15 cellular contexts compared by ENCODE assay signal in genomic region chr10:132144086-132144485, GRCh38. TPM values are rescaled to one million over a fixed set of nuclear protein-coding genes. Genes with fewer than 3 reads are reported as not detected.
DNase-seq lines count a peak whose midpoint lies in the region; ATAC-seq and TF ChIP-seq lines count a peak whose summit lies in the region.
"Had no signal": no experiment of that assay in that cellular context is flagged by ENCODE, and none has a peak within 500 bp of the region (broad histone marks: within the 10 kb centered on the region; RNA-seq: fewer than 3 reads in every experiment).

No MANE protein-coding gene starts in this region.

- H3K4me3 ChIP-seq in BE2C (ENCODE audit: low read depth, low read length), result no peak overlapping the region

- TF ChIP-seq CTCF in BE2C (IDR thresholded peaks at IDR 0.05; ENCODE audit: low read depth, low read length), result no peak
- no peak for TF ChIP-seq CTCF in chondrocyte (IDR thresholded peaks at IDR 0.05)

- no peaks in the 10 kb centered on the region for H3K4me1 Mint-ChIP-seq in chondrocyte (ENCODE audit: low read depth)

- no peaks in the 10 kb centered on the region for H3K9me3 ChIP-seq in BE2C

- no peak overlapping the region for H3K4me3 Mint-ChIP-seq in chondrocyte (ENCODE audit: unreplicated experiment)

- H3K4me1 ChIP-seq in BE2C, result no peaks in the 10 kb centered on the region

- H3K36me3 ChIP-seq in BE2C, result no peaks in the 10 kb centered on the region

- H3K36me3 Mint-ChIP-seq in chondrocyte (ENCODE audit: low read depth), result no peaks in the 10 kb centered on the region

- no peaks in the 10 kb centered on the region for H3K9me3 Mint-ChIP-seq in chondrocyte (ENCODE audit: low read depth)

- intact Hi-C loops in left colon (cut with DNase I, micrococcal nuclease), result loop anchor here in 1 of 2 donors (10.0 kb wide), 1 partner anchor 259 kb away; no protein-coding TSS in a partner anchor

- no peak overlapping the region for H3K27ac Mint-ChIP-seq in chondrocyte (ENCODE audit: unreplicated experiment)

- H3K27me3 Mint-ChIP-seq in chondrocyte (ENCODE audit: low read depth), result peaks cover 3% of the 10 kb centered on the region

- ATAC-seq in left colon, result no peak
- no peak for ATAC-seq in HG02840 (IDR thresholded peaks at IDR 0.05; ENCODE audit: low FRiP score, unreplicated experiment)

- peak; percentile 61 for DNase-seq in activated effector memory CD4-positive, alpha-beta T cell treated with anti-CD3 and anti-CD28 coated beads, Interleukin-2, amount 50 U/mL, for 16 hours
- no peak for DNase-seq in activated effector memory CD4-positive, alpha-beta T cell treated with Interleukin-2 at 50 U/mL for 16 hours
- peak; percentile 3 for DNase-seq in BE2C
- peak; percentile 81 for DNase-seq in chondrocyte (ENCODE audit: low spot score)
- DNase-seq in mesenteric fat pad (ENCODE audit: low spot score), result peak; percentile 87
- no peak for DNase-seq in cerebellar cortex (ENCODE audit: low spot score)
- DNase-seq in left colon, result no peak
- DNase-seq: C1 segment of cervical spinal cord, DMS 273 treated with DMSO at 0.1 percent for 48 hours, GF-D8, HCEC 1CT, NCI-H1105, NCI-H1694, NCI-H510A treated with DMSO at 0.1 percent for 48 hours had no signal

- H3K27me3 ChIP-seq in BE2C, result no peaks in the 10 kb centered on the region

RNA-seq across cellular contexts. Expression of gene DPYSL4, which starts 42.7 kb away (rescaled TPM):
- polyA plus RNA-seq in BE2C (2012; ENCODE audit: insufficient read depth, insufficient read length, low read depth), result 15.0 TPM
- total RNA-seq in chondrocyte, result 19.9 to 37.6 TPM (median 35.2 TPM) in 3 replicates
- total RNA-seq in mesenteric fat pad, result 1.8 TPM
- under 1 TPM in 1 of 2 donors, not detected in 1; 0.45 TPM for total RNA-seq in left colon

Comparison
In these comparisons a context has a peak if more than half of its experiments do, and no peak if none do; other contexts are left out.
1. DNase-seq: peak in activated effector memory CD4-positive, alpha-beta T cell treated with anti-CD3 and anti-CD28 coated beads, Interleukin-2, amount 50 U/mL, for 16 hours (single experiment), BE2C (single experiment), chondrocyte (single experiment) and mesenteric fat pad (single experiment); none in activated effector memory CD4-positive, alpha-beta T cell treated with Interleukin-2 at 50 U/mL for 16 hours (single experiment), cerebellar cortex (single experiment) and left colon (0 of 2).